8 cellular contexts compared by ENCODE assay signal in genomic region chr19:12788682-12789097, GRCh38. TPM values are rescaled to one million over a fixed set of nuclear protein-coding genes. Genes with fewer than 3 reads are reported as not detected.
DNase-seq lines count a peak whose midpoint lies in the region; ATAC-seq and TF ChIP-seq lines count a peak whose summit lies in the region.

No MANE protein-coding gene starts in this region.

- H3K9me3 Mint-ChIP-seq in CD8-positive, alpha-beta memory T cell, result peaks cover 0 to 4% (median 2%) of the 10 kb centered on the region in 5 donors
- no peaks in the 10 kb centered on the region for H3K9me3 Mint-ChIP-seq in H9
- H3K9me3 Mint-ChIP-seq in central memory CD8-positive, alpha-beta T cell, result no peaks in the 10 kb centered on the region

- H2BK15ac ChIP-seq in H9 (ENCODE audit: low read depth, low read length), result no peak overlapping the region

- no peaks in the 10 kb centered on the region for H3K9me3 ChIP-seq in CD8-positive, alpha-beta memory T cell (ENCODE audit: low read length)
- H3K9me3 ChIP-seq in H9 (ENCODE audit: control insufficient read depth, low read depth, low read length) (no peaks in the 10 kb centered on the region), SJSA1 (replicated peaks) (no peaks in the 10 kb centered on the region)

- H3K36me3 Mint-ChIP-seq in CD8-positive, alpha-beta memory T cell, result peaks cover 0 to 22% (median 0%) of the 10 kb centered on the region in 3 donors
- no peaks in the 10 kb centered on the region for H3K36me3 Mint-ChIP-seq in H9 (ENCODE audit: insufficient read depth in 1 of 3, low read depth in 3 of 3)
- peaks cover 39% of the 10 kb centered on the region for H3K36me3 Mint-ChIP-seq in central memory CD8-positive, alpha-beta T cell (ENCODE audit: insufficient read depth)

- H2AFZ ChIP-seq in H9 (ENCODE audit: low read length), result no peak overlapping the region

- no peaks in the 10 kb centered on the region for H3K79me1 ChIP-seq in H9 (ENCODE audit: insufficient read depth, low read depth, low read length, poor library complexity, severe bottlenecking)

- H3K36me3 ChIP-seq in CD8-positive, alpha-beta memory T cell (ENCODE audit: insufficient read depth, low read length), result peaks cover 4% of the 10 kb centered on the region
- peaks cover 16% of the 10 kb centered on the region for H3K36me3 ChIP-seq in SJSA1

- no peak overlapping the region for H4K5ac ChIP-seq in H9 (ENCODE audit: insufficient read length, low read depth, low read length)

- no peak overlapping the region for H2AK5ac ChIP-seq in H9 (ENCODE audit: insufficient read length, low read length)

- peak overlapping the region; percentile 75 to 91 (median 82) for H3K4me3 Mint-ChIP-seq in CD8-positive, alpha-beta memory T cell
- peak overlapping the region; percentile 66 to 84 for H3K4me3 Mint-ChIP-seq in H9
- H3K4me3 Mint-ChIP-seq in central memory CD8-positive, alpha-beta T cell, result peak overlapping the region; percentile 72

- no peak overlapping the region for H4K91ac ChIP-seq in H9 (ENCODE audit: insufficient read length, low read depth, low read length)

- H3K18ac ChIP-seq in H9 (ENCODE audit: insufficient read length, low read depth, low read length), result no peak overlapping the region

- no peak overlapping the region for H2BK120ac ChIP-seq in H9 (ENCODE audit: low read depth, low read length, poor library complexity, severe bottlenecking)

- DNase-seq in CD8-positive, alpha-beta memory T cell, result peak in 4 of 5 donors; percentile 47 to 78 (median 53)
- peak; percentile 59 for DNase-seq in H9
- peak; percentile 69 to 80 for DNase-seq in SJSA1 (ENCODE audit: low read depth in 1 of 2, low spot score in 2 of 2)
- DNase-seq in central memory CD8-positive, alpha-beta T cell (ENCODE audit: low spot score in 2 of 2), result peak in 1 of 2 donors; percentile 41
- peak; percentile 69 for DNase-seq in stimulated activated CD8-positive, alpha-beta memory T cell treated with anti-CD3 and anti-CD28 coated beads, Interleukin-4, amount 100 ng/mL, for 48 hours
- DNase-seq in NCI-H187 (lab: John Stamatoyannopoulos, UW), result no peak

- H2BK5ac ChIP-seq in H9 (ENCODE audit: insufficient read length, low read length), result no peak overlapping the region

- CTCF ChIA-PET in CD8-positive, alpha-beta memory T cell (lab: Charles Lee), result interaction anchor here (1.0 to 4.9 kb wide), 2 partner anchors 11 to 22 kb away, joined by 4 to 35 read pairs; no protein-coding TSS in a partner anchor

- H2BK20ac ChIP-seq in H9 (ENCODE audit: low read depth, low read length, poor library complexity, severe bottlenecking), result no peak overlapping the region

- no peak overlapping the region for H3K56ac ChIP-seq in H9 (ENCODE audit: insufficient read length, low read depth, low read length)

- peaks cover 43% of the 10 kb centered on the region for H3K4me1 ChIP-seq in CD8-positive, alpha-beta memory T cell (ENCODE audit: insufficient read depth, low read length)
- peaks cover 3% of the 10 kb centered on the region; the same call in 1 of the 2 replicates for H3K4me1 ChIP-seq in H9 (ENCODE audit: insufficient read depth, low read length)
- peaks cover 78% of the 10 kb centered on the region for H3K4me1 ChIP-seq in SJSA1 (replicated peaks)

- H2BK12ac ChIP-seq in H9 (ENCODE audit: insufficient read length, low read depth, low read length), result no peak overlapping the region

- ATAC-seq in central memory CD8-positive, alpha-beta T cell (replicated peaks; ENCODE audit: extremely low read depth, poor library complexity, severe bottlenecking), result no peak
- ATAC-seq in HG02678 (IDR thresholded peaks at IDR 0.05; ENCODE audit: unreplicated experiment), result no peak

- H3K23ac ChIP-seq in H9 (ENCODE audit: insufficient read length, low read depth, low read length), result no peak overlapping the region

- TF ChIP-seq CTCF in H9 (conservative IDR thresholded peaks at IDR 0.05), result no peak

- H3K4me1 Mint-ChIP-seq in CD8-positive, alpha-beta memory T cell, result peaks cover 17 to 28% (median 17%) of the 10 kb centered on the region in 3 donors
- H3K4me1 Mint-ChIP-seq in H9, result peaks cover 25 to 27% of the 10 kb centered on the region in 2 experiments
- peaks cover 20% of the 10 kb centered on the region for H3K4me1 Mint-ChIP-seq in central memory CD8-positive, alpha-beta T cell

- no peaks in the 10 kb centered on the region for H3K79me2 ChIP-seq in H9 (ENCODE audit: insufficient read depth, low read length)

- no peak overlapping the region for H4K8ac ChIP-seq in H9 (replicated peaks; ENCODE audit: insufficient read length, low read depth, low read length)

- no peaks in the 10 kb centered on the region for H4K20me1 ChIP-seq in H9 (ENCODE audit: control insufficient read depth, insufficient read depth, insufficient read length)

- H3T11ph ChIP-seq in H9 (ENCODE audit: low read length), result no peak overlapping the region

- peak overlapping the region; percentile 84 for H3K27ac ChIP-seq in CD8-positive, alpha-beta memory T cell (ENCODE audit: low read depth, low read length)
- no peak overlapping the region for H3K27ac ChIP-seq in H9 (ENCODE audit: insufficient read length, low read depth, low read length)
- peak overlapping the region; percentile 69 for H3K27ac ChIP-seq in SJSA1
- H3K27ac ChIP-seq in layer of hippocampus (ENCODE audit: low read depth, low read length), result peak overlapping the region; percentile 98

- no peaks in the 10 kb centered on the region for H3K27me3 ChIP-seq in CD8-positive, alpha-beta memory T cell (ENCODE audit: insufficient read depth, low read length, poor library complexity, severe bottlenecking)
- H3K27me3 ChIP-seq in H9 (ENCODE audit: insufficient read depth, low read length) (no peaks in the 10 kb centered on the region; the same call in 1 of the 2 replicates), SJSA1 (replicated peaks) (no peaks in the 10 kb centered on the region), layer of hippocampus (ENCODE audit: control insufficient read depth, insufficient read depth, low read length) (no peaks in the 10 kb centered on the region)

- peak overlapping the region; percentile 46; the same call in 1 of the 2 replicates for H3K14ac ChIP-seq in H9 (ENCODE audit: insufficient read depth, low read length)

- H3K4ac ChIP-seq in H9 (ENCODE audit: low read depth, low read length), result no peak overlapping the region

- peak overlapping the region; percentile 34 for H3K4me2 ChIP-seq in H9 (ENCODE audit: insufficient read depth, insufficient read length, low read length)

- peaks cover 34% of the 10 kb centered on the region for H3K23me2 ChIP-seq in H9 (ENCODE audit: insufficient read length, low read depth, low read length, poor library complexity, severe bottlenecking)

- H3K9ac ChIP-seq in H9 (ENCODE audit: extremely low read depth, insufficient read length, low read length), result no peak overlapping the region

- peaks cover 0 to 23% of the 10 kb centered on the region in 2 donors for H3K27me3 Mint-ChIP-seq in CD8-positive, alpha-beta memory T cell
- H3K27me3 Mint-ChIP-seq in H9 (ENCODE audit: low read depth), result peaks cover 6% of the 10 kb centered on the region
- no peaks in the 10 kb centered on the region for H3K27me3 Mint-ChIP-seq in central memory CD8-positive, alpha-beta T cell

- no CpG with 5 or more reads among the region's 12 CpGs for WGBS in H9 (ENCODE audit: extremely low coverage, insufficient read length, low lambda C conversion rate)

- H3K4me3 ChIP-seq in CD8-positive, alpha-beta memory T cell (ENCODE audit: low read length), result no peak overlapping the region
- H3K4me3 ChIP-seq in SJSA1, result peak overlapping the region; percentile 37

- POLR2A ChIA-PET in CD8-positive, alpha-beta memory T cell (lab: Charles Lee), result interaction anchor here (0.5 to 1.9 kb wide), 2 partner anchors 11 to 66 kb away, joined by 3 to 10 read pairs; no protein-coding TSS in a partner anchor

- H3K27ac Mint-ChIP-seq in CD8-positive, alpha-beta memory T cell, result peak overlapping the region; percentile 93 to 99 (median 99)
- H3K27ac Mint-ChIP-seq in H9, result peak overlapping the region; percentile 80 to 91 (median 83); a peak in 4 of 7 replicates
- H3K27ac Mint-ChIP-seq in central memory CD8-positive, alpha-beta T cell (ENCODE audit: low read depth), result peak overlapping the region; percentile 97

RNA-seq across cellular contexts. Expression of gene JUNB, which starts 2.6 kb away (rescaled TPM):
- total RNA-seq in CD8-positive, alpha-beta memory T cell, result 100 to 1,000 TPM; 249 to 259 TPM
- polyA plus RNA-seq in CD8-positive, alpha-beta memory T cell, result 1,529 TPM
- total RNA-seq in H9 (2021), result 15.9 and 18.0 TPM in 2 replicates
- total RNA-seq in SJSA1 (2014; rRNA removed; shearing (Covaris generic)), result 112 and 115 TPM in 2 replicates

RNA-seq across cellular contexts. Expression of gene PRDX2, which starts 12.9 kb away (rescaled TPM):
- total RNA-seq in CD8-positive, alpha-beta memory T cell, result 100 to 1,000 TPM; 183 to 184 TPM
- 257 TPM for polyA plus RNA-seq in CD8-positive, alpha-beta memory T cell
- total RNA-seq in H9 (2021), result 468 and 485 TPM in 2 replicates
- 4.6 and 8.7 TPM in 2 replicates for total RNA-seq in SJSA1 (2014; rRNA removed; shearing (Covaris generic))

RNA-seq across cellular contexts. Expression of gene THSD8, which starts 13.2 kb away (rescaled TPM):
- total RNA-seq in CD8-positive, alpha-beta memory T cell, result 10 to 100 TPM; 24.6 to 31.0 TPM
- polyA plus RNA-seq in CD8-positive, alpha-beta memory T cell, result not detected
- total RNA-seq in H9 (2021), result 45.8 and 48.1 TPM in 2 replicates
- not detected in 2 replicates for total RNA-seq in SJSA1 (2014; rRNA removed; shearing (Covaris generic))

RNA-seq across cellular contexts. Expression of gene HOOK2, which starts 13.3 kb away (rescaled TPM):
- 10 to 100 TPM in 1 of 2 experiments, 1 to 10 TPM in 1; 9.8 to 11.4 TPM for total RNA-seq in CD8-positive, alpha-beta memory T cell
- polyA plus RNA-seq in CD8-positive, alpha-beta memory T cell, result 2.9 TPM
- total RNA-seq in H9 (2021), result 56.8 and 64.7 TPM in 2 replicates
- 12.4 and 27.5 TPM in 2 replicates for total RNA-seq in SJSA1 (2014; rRNA removed; shearing (Covaris generic))

RNA-seq across cellular contexts. Expression of gene RNASEH2A, which starts 17.7 kb away (rescaled TPM):
- 10 to 100 TPM; 51.5 to 62.4 TPM for total RNA-seq in CD8-positive, alpha-beta memory T cell
- polyA plus RNA-seq in CD8-positive, alpha-beta memory T cell, result 24.1 TPM
- total RNA-seq in H9 (2021), result 79.5 and 86.0 TPM in 2 replicates
- total RNA-seq in SJSA1 (2014; rRNA removed; shearing (Covaris generic)), result 68.8 and 78.9 TPM in 2 replicates

Comparison
In these comparisons a context has a peak if more than half of its experiments do, and no peak if none do; other contexts are left out.
1. DNase-seq: peak in CD8-positive, alpha-beta memory T cell (4 of 5), H9 (single experiment), SJSA1 (2 of 2) and stimulated activated CD8-positive, alpha-beta memory T cell treated with anti-CD3 and anti-CD28 coated beads, Interleukin-4, amount 100 ng/mL, for 48 hours (single experiment); none in NCI-H187 (0 of 2).
2. RNA of gene PRDX2, which starts 12.9 kb away (total RNA-seq): 468 to 485 TPM in H9 and 183 to 184 TPM in CD8-positive, alpha-beta memory T cell; 4.6 to 8.7 TPM in SJSA1; every median in the first group is over 10 times any median in the second.
3. RNA of gene THSD8, which starts 13.2 kb away (total RNA-seq): 45.8 to 48.1 TPM in H9 and 24.6 to 31.0 TPM in CD8-positive, alpha-beta memory T cell; not detected in SJSA1; every median in the first group is over 10 times any median in the second.
4. Peak in every context shown above with its lines, with median percentiles within 50 percentile points of each other: H3K27ac Mint-ChIP-seq and H3K4me3 Mint-ChIP-seq.